Comparison of ENCODE assay signal across 14 cellular contexts in the genomic region with DNA sequence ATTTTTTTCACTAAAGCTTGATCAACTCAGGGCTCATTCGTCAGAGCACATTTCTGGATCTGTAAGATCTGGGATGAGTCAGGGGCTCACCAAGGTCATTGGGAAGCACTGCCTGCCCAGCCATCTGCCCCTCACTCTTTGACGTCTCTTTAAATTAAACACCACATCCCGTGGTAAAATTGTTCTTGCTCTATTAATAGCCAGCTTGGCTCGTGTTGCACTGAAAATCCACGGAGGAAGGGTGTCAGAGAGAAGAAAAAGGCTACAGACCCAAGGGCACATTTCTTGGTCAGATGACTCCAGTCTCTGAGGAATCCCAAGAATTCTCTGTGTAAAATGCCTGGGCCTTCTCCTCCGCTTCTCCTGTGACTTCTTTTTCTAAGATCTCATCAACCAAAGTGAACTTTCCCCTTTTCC. TPM values are rescaled to one million over a fixed set of nuclear protein-coding genes. Genes with fewer than 3 reads are reported as not detected.
DNase-seq lines count a peak whose midpoint lies in the region; ATAC-seq lines count a peak whose summit lies in the region.
"Had no signal": no experiment of that assay in that cellular context is flagged by ENCODE, and none has a peak within 500 bp of the region (broad histone marks: within the 10 kb centered on the region; RNA-seq: fewer than 3 reads in every experiment).

No MANE protein-coding gene starts in this region.

- no peak overlapping the region for H3K27ac Mint-ChIP-seq in activated CD8-positive, alpha-beta memory T cell treated with anti-CD3 and anti-CD28 coated beads, Interleukin-2, amount 10 ng/mL, durations not matched to agents 7 days and 5 days

- H3K27me3 ChIP-seq in skeletal muscle tissue (ENCODE audit: control insufficient read depth in 3 of 3, insufficient read depth in 3 of 3, low read length in 3 of 3): no peaks in the 10 kb centered on the region
- H3K27me3 ChIP-seq: upper lobe of right lung had no signal

- CTCF ChIA-PET in activated CD8-positive, alpha-beta memory T cell treated with anti-CD3 and anti-CD28 coated beads, Interleukin-2, amount 10 ng/mL, durations not matched to agents 7 days and 5 days (lab: Charles Lee): no interaction called here

- no peaks in the 10 kb centered on the region for H3K9me3 Mint-ChIP-seq in activated CD8-positive, alpha-beta memory T cell treated with anti-CD3 and anti-CD28 coated beads, Interleukin-2, amount 10 ng/mL, durations not matched to agents 7 days and 5 days (ENCODE audit: low read depth)

- ATAC-seq in left cardiac atrium (peak; percentile 77 to 79), GM21576 (IDR thresholded peaks at IDR 0.05; ENCODE audit: unreplicated experiment) (no peak), HG03108 (IDR thresholded peaks at IDR 0.05; ENCODE audit: unreplicated experiment) (no peak), GM19324 (IDR thresholded peaks at IDR 0.05; ENCODE audit: low FRiP score, unreplicated experiment) (no peak)
- no peak for ATAC-seq in activated CD8-positive, alpha-beta memory T cell treated with anti-CD3 and anti-CD28 coated beads, Interleukin-2, amount 10 ng/mL, durations not matched to agents 7 days and 5 days
- ATAC-seq: upper lobe of right lung had no signal

- H3K4me3 Mint-ChIP-seq in activated CD8-positive, alpha-beta memory T cell treated with anti-CD3 and anti-CD28 coated beads, Interleukin-2, amount 10 ng/mL, durations not matched to agents 7 days and 5 days: no peak overlapping the region

- H3K4me1 Mint-ChIP-seq in activated CD8-positive, alpha-beta memory T cell treated with anti-CD3 and anti-CD28 coated beads, Interleukin-2, amount 10 ng/mL, durations not matched to agents 7 days and 5 days: no peaks in the 10 kb centered on the region

- H3K4me3 ChIP-seq in skeletal muscle tissue (ENCODE audit: low read length in 3 of 3): no peak overlapping the region
- H3K4me3 ChIP-seq: upper lobe of right lung had no signal

- H3K27me3 Mint-ChIP-seq in activated CD8-positive, alpha-beta memory T cell treated with anti-CD3 and anti-CD28 coated beads, Interleukin-2, amount 10 ng/mL, durations not matched to agents 7 days and 5 days: no peaks in the 10 kb centered on the region

- peak overlapping the region; percentile 4 for H3K27ac ChIP-seq in skeletal muscle tissue (ENCODE audit: low read depth, low read length)
- H3K27ac ChIP-seq: upper lobe of right lung had no signal

- H3K36me3 ChIP-seq in skeletal muscle tissue (ENCODE audit: control insufficient read depth in 3 of 3, insufficient read depth in 3 of 3, low read length in 3 of 3): no peaks in the 10 kb centered on the region
- H3K36me3 ChIP-seq: upper lobe of right lung had no signal

- intact Hi-C loops in left cardiac atrium (cut with DNase I): loop anchor here in 1 of 2 donors (2.0 to 5.0 kb wide), 2 partner anchors 151 to 232 kb away; no protein-coding TSS in a partner anchor

- H3K4me1 ChIP-seq in skeletal muscle tissue (ENCODE audit: control insufficient read depth in 3 of 3, insufficient read depth in 3 of 3, low read length in 3 of 3): peaks cover 0 to 13% (median 11%) of the 10 kb centered on the region in 3 donors
- H3K4me1 ChIP-seq: upper lobe of right lung had no signal

- H3K9ac ChIP-seq in skeletal muscle tissue (ENCODE audit: low read depth in 1 of 3, low read length in 3 of 3): no peak overlapping the region

- no peaks in the 10 kb centered on the region for H3K9me3 ChIP-seq in skeletal muscle tissue (ENCODE audit: control insufficient read depth in 3 of 3, low read length in 3 of 3)
- H3K9me3 ChIP-seq: upper lobe of right lung had no signal

- DNase-seq in GM04503 (ENCODE audit: low read depth) (peak; percentile 85), amniotic epithelial cell (ENCODE audit: low read depth) (peak; percentile 66), left cardiac atrium (peak; percentile 30)
- DNase-seq in activated CD8-positive, alpha-beta memory T cell treated with anti-CD3 and anti-CD28 coated beads, Interleukin-2, amount 10 ng/mL, durations not matched to agents 7 days and 5 days: no peak
- DNase-seq: anterior cingulate cortex, DND-41, glutamatergic neuron, NCI-H2107, SHP77 treated with DMSO at 0.1 percent for 48 hours, upper lobe of right lung had no signal

- no peaks in the 10 kb centered on the region for H3K36me3 Mint-ChIP-seq in activated CD8-positive, alpha-beta memory T cell treated with anti-CD3 and anti-CD28 coated beads, Interleukin-2, amount 10 ng/mL, durations not matched to agents 7 days and 5 days

RNA-seq across cellular contexts. Expression of a gene that starts 45.7 kb away (rescaled TPM):
- total RNA-seq in left cardiac atrium (10 to 100 TPM; 51.7 to 88.1 TPM), skeletal muscle tissue (15.7 TPM)
- 10 to 100 TPM; 14.1 to 17.9 TPM for total RNA-seq in activated CD8-positive, alpha-beta memory T cell treated with anti-CD3 and anti-CD28 coated beads, Interleukin-2, amount 10 ng/mL, durations not matched to agents 7 days and 5 days

Comparison
In these comparisons a context has a peak if more than half of its experiments do, and no peak if none do; other contexts are left out.
1. ATAC-seq: peak in left cardiac atrium (2 of 2); none in GM21576 (single experiment), activated CD8-positive, alpha-beta memory T cell treated with anti-CD3 and anti-CD28 coated beads, Interleukin-2, amount 10 ng/mL, durations not matched to agents 7 days and 5 days (single experiment), HG03108 (single experiment) and GM19324 (single experiment).